18 cellular contexts compared by ENCODE assay signal in the genomic region with DNA sequence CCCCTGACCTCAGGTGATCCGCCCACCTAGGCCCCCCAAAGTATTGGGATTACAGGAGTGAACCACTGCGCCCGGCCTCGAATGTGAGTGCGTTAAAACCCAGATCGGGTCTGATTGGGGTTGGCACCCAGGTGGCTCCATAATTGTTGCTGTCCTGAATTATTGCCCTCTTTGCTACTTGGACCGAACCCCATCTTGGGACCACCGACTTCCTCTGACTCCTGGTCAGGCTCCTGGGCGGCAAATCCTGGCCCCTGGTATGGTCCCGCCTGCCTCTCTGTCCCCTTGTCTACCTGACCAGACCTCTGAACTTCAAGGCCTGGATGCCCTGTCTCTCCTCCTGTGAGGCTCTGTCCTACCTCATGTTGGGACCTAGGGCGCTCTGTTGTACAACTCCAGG. TPM values are rescaled to one million over a fixed set of nuclear protein-coding genes. Genes with fewer than 3 reads are reported as not detected.
DNase-seq lines count a peak whose midpoint lies in the region; ATAC-seq and TF ChIP-seq lines count a peak whose summit lies in the region.
"Had no signal": no experiment of that assay in that cellular context is flagged by ENCODE, and none has a peak within 500 bp of the region (broad histone marks: within the 10 kb centered on the region; RNA-seq: fewer than 3 reads in every experiment).

No MANE protein-coding gene starts in this region.

- H3K23me2 ChIP-seq in H9 (ENCODE audit: insufficient read length, low read depth, low read length, poor library complexity, severe bottlenecking) = peaks cover 4% of the 10 kb centered on the region

- H3K27me3 Mint-ChIP-seq in GM23338 (ENCODE audit: insufficient read depth, low read depth, poor library complexity) (peaks cover 2% of the 10 kb centered on the region), H9 (ENCODE audit: low read depth) (no peaks in the 10 kb centered on the region), endodermal cell (ENCODE audit: insufficient read depth) (no peaks in the 10 kb centered on the region)

- intact Hi-C loops in sigmoid colon (cut with DNase I) = no loop called here
- intact Hi-C loops in adrenal gland (cut with DNase I) = no loop called here

- H3K4me3 ChIP-seq in GM23338 = no peak overlapping the region
- H3K4me3 ChIP-seq in endodermal cell (ENCODE audit: low read length) = no peak overlapping the region
- H3K4me3 ChIP-seq in sigmoid colon = no peak overlapping the region
- H3K4me3 ChIP-seq in adrenal gland = no peak overlapping the region
- H3K4me3 ChIP-seq: GM23248 had no signal

- H4K5ac ChIP-seq in H9 (ENCODE audit: insufficient read length, low read depth, low read length) = no peak overlapping the region

- no peak overlapping the region for H2BK12ac ChIP-seq in H9 (ENCODE audit: insufficient read length, low read depth, low read length)

- H3K23ac ChIP-seq in H9 (ENCODE audit: insufficient read length, low read depth, low read length) = no peak overlapping the region

- no peak overlapping the region for H3K56ac ChIP-seq in H9 (ENCODE audit: insufficient read length, low read depth, low read length)

- H3K18ac ChIP-seq in H9 (ENCODE audit: insufficient read length, low read depth, low read length) = no peak overlapping the region

- no peak for TF ChIP-seq POLR2A in sigmoid colon (IDR thresholded peaks at IDR 0.05)
- TF ChIP-seq POLR2A in adrenal gland (IDR thresholded peaks at IDR 0.05) = no peak

- H3K4me1 Mint-ChIP-seq in GM23338 = peaks cover 36% of the 10 kb centered on the region
- H3K4me1 Mint-ChIP-seq in H9 = peaks cover 29 to 33% of the 10 kb centered on the region in 2 experiments
- peaks cover 12% of the 10 kb centered on the region for H3K4me1 Mint-ChIP-seq in endodermal cell
- H3K4me1 Mint-ChIP-seq: CD4-positive, alpha-beta memory T cell had no signal

- WGBS in H9 (ENCODE audit: extremely low coverage, insufficient read length, low lambda C conversion rate) = no CpG with 5 or more reads among the region's 11 CpGs
- whole genome bisulfite sequencing in endodermal cell (ENCODE audit: insufficient coverage in 1 of 2, insufficient read length in 1 of 2), 2 experiments = 81 to 88% methylated on average over 10 to 11 of the region's 11 CpGs
- 86 to 89% methylated on average over 11 of the region's 11 CpGs for WGBS in sigmoid colon, 2 donors
- 79 to 85% (median 82%) methylated on average over 10 to 11 of the region's 11 CpGs for WGBS in adrenal gland, 4 donors

- no peaks in the 10 kb centered on the region for H3K79me1 ChIP-seq in H9 (ENCODE audit: insufficient read depth, low read depth, low read length, poor library complexity, severe bottlenecking)

- H3F3A ChIP-seq in GM23338 (replicated peaks; ENCODE audit: low read depth) = peaks cover 31% of the 10 kb centered on the region

- no peak overlapping the region for H3K4ac ChIP-seq in H9 (ENCODE audit: low read depth, low read length)

- no peak for ATAC-seq in GM23338
- ATAC-seq: HCT116 had no signal

- no peak overlapping the region for H2BK20ac ChIP-seq in H9 (ENCODE audit: low read depth, low read length, poor library complexity, severe bottlenecking)

- H3K4me3 Mint-ChIP-seq in GM23338 (no peak overlapping the region; the same call in 2 of the 3 replicates), H9 (no peak overlapping the region), endodermal cell (no peak overlapping the region)
- H3K4me3 Mint-ChIP-seq: CD4-positive, alpha-beta memory T cell had no signal

- H2BK15ac ChIP-seq in H9 (ENCODE audit: low read depth, low read length) = no peak overlapping the region

- H2AK5ac ChIP-seq in H9 (ENCODE audit: insufficient read length, low read length) = no peak overlapping the region

- H3K9ac ChIP-seq in H9 (ENCODE audit: extremely low read depth, insufficient read length, low read length) = no peak overlapping the region
- H3K9ac ChIP-seq in endodermal cell (ENCODE audit: extremely low read depth, low read length, poor library complexity, severe bottlenecking) = no peak overlapping the region
- H3K9ac ChIP-seq: GM23248 had no signal

- H3K79me2 ChIP-seq in GM23338 (replicated peaks; ENCODE audit: insufficient read depth) (no peaks in the 10 kb centered on the region), H9 (ENCODE audit: insufficient read depth, low read length) (no peaks in the 10 kb centered on the region)

- DNase-seq in GM23338 (ENCODE audit: low spot score) = no peak
- DNase-seq in H9 = no peak
- peak; percentile 17 for DNase-seq in endodermal cell
- peak; percentile 38 for DNase-seq in sigmoid colon
- DNase-seq in adrenal gland = no peak
- no peak for DNase-seq in activated effector memory CD4-positive, alpha-beta T cell treated with anti-CD3 and anti-CD28 coated beads, Interleukin-2, amount 50 U/mL, for 16 hours
- no peak for DNase-seq in superior temporal gyrus (ENCODE audit: extremely low spot score)
- DNase-seq: C1 segment of cervical spinal cord; Calu3; CD4-positive, alpha-beta memory T cell; COR-L47; DMS153; DND-41; GM23248 had no signal

- TF ChIP-seq CTCF in GM23338 (conservative IDR thresholded peaks at IDR 0.05; ENCODE audit: low read depth in 2 of 2) = no peak
- no peak for TF ChIP-seq CTCF in H9 (conservative IDR thresholded peaks at IDR 0.05)
- no peak for TF ChIP-seq CTCF in endodermal cell (conservative IDR thresholded peaks at IDR 0.05)
- TF ChIP-seq CTCF in sigmoid colon (IDR thresholded peaks at IDR 0.05) = no peak
- TF ChIP-seq CTCF in adrenal gland (IDR thresholded peaks at IDR 0.05) = no peak

- H3K9me3 Mint-ChIP-seq in GM23338 (no peaks in the 10 kb centered on the region), H9 (no peaks in the 10 kb centered on the region), endodermal cell (no peaks in the 10 kb centered on the region)
- H3K9me3 Mint-ChIP-seq: CD4-positive, alpha-beta memory T cell had no signal

- H3K36me3 Mint-ChIP-seq in GM23338 (ENCODE audit: low read depth) (peaks cover 63% of the 10 kb centered on the region), H9 (ENCODE audit: insufficient read depth in 1 of 3, low read depth in 3 of 3) (peaks cover 31 to 47% (median 42%) of the 10 kb centered on the region in 3 experiments), endodermal cell (ENCODE audit: low read depth) (peaks cover 42% of the 10 kb centered on the region)
- H3K36me3 Mint-ChIP-seq: CD4-positive, alpha-beta memory T cell had no signal

- H3K27ac Mint-ChIP-seq in GM23338 = peak overlapping the region; percentile 24; the same call in 1 of the 2 replicates
- peak overlapping the region in 2 of 3 experiments; percentile 64 to 95; a peak in 2 of 7 replicates for H3K27ac Mint-ChIP-seq in H9
- no peak overlapping the region for H3K27ac Mint-ChIP-seq in endodermal cell
- H3K27ac Mint-ChIP-seq: CD4-positive, alpha-beta memory T cell had no signal

- H3K9me2 ChIP-seq in GM23338 (ENCODE audit: insufficient read depth) = no peaks in the 10 kb centered on the region

- H3K27ac ChIP-seq in GM23338 (ENCODE audit: low read depth) (no peak overlapping the region), H9 (ENCODE audit: insufficient read length, low read depth, low read length) (no peak overlapping the region), endodermal cell (ENCODE audit: low read depth, low read length) (no peak overlapping the region), sigmoid colon (no peak overlapping the region), adrenal gland (no peak overlapping the region)
- H3K27ac ChIP-seq: GM23248 had no signal

- H4K8ac ChIP-seq in H9 (replicated peaks; ENCODE audit: insufficient read length, low read depth, low read length) = no peak overlapping the region

- H3T11ph ChIP-seq in H9 (ENCODE audit: low read length) = no peak overlapping the region

- TF ChIP-seq EP300 in sigmoid colon (IDR thresholded peaks at IDR 0.05) = no peak

- no peak overlapping the region for H2BK120ac ChIP-seq in H9 (ENCODE audit: low read depth, low read length, poor library complexity, severe bottlenecking)

- H3K27me3 ChIP-seq in GM23338 (ENCODE audit: insufficient read depth) (no peaks in the 10 kb centered on the region), H9 (ENCODE audit: insufficient read depth, low read length) (no peaks in the 10 kb centered on the region), endodermal cell (ENCODE audit: control insufficient read depth, insufficient read depth, low read length, poor library complexity, severe bottlenecking) (no peaks in the 10 kb centered on the region), sigmoid colon (no peaks in the 10 kb centered on the region), adrenal gland (no peaks in the 10 kb centered on the region)

- peaks cover 42% of the 10 kb centered on the region for H3K4me1 ChIP-seq in GM23338 (ENCODE audit: insufficient read depth)
- peaks cover 4% of the 10 kb centered on the region; the same call in 1 of the 2 replicates for H3K4me1 ChIP-seq in H9 (ENCODE audit: insufficient read depth, low read length)
- no peaks in the 10 kb centered on the region for H3K4me1 ChIP-seq in endodermal cell (ENCODE audit: control insufficient read depth, insufficient read depth, low read length)
- H3K4me1 ChIP-seq in sigmoid colon = no peaks in the 10 kb centered on the region
- no peaks in the 10 kb centered on the region for H3K4me1 ChIP-seq in adrenal gland (replicated peaks in 1 of 2)

- H2BK5ac ChIP-seq in H9 (ENCODE audit: insufficient read length, low read length) = no peak overlapping the region

- no peak overlapping the region for H3K4me2 ChIP-seq in GM23338
- no peak overlapping the region for H3K4me2 ChIP-seq in H9 (ENCODE audit: insufficient read depth, insufficient read length, low read length)

- H3K36me3 ChIP-seq in GM23338 (ENCODE audit: insufficient read depth) (peaks cover 29% of the 10 kb centered on the region), endodermal cell (ENCODE audit: control insufficient read depth, insufficient read depth, low read length) (peaks cover 41% of the 10 kb centered on the region), sigmoid colon (no peaks in the 10 kb centered on the region), adrenal gland (replicated peaks in 1 of 2) (no peaks in the 10 kb centered on the region)

- no peak overlapping the region for H4K91ac ChIP-seq in H9 (ENCODE audit: insufficient read length, low read depth, low read length)

- H2AFZ ChIP-seq in GM23338 = no peak overlapping the region
- H2AFZ ChIP-seq in H9 (ENCODE audit: low read length) = no peak overlapping the region
- H2AFZ ChIP-seq: GM23248 had no signal

- no peak overlapping the region for H3K14ac ChIP-seq in H9 (ENCODE audit: insufficient read depth, low read length)

- no peaks in the 10 kb centered on the region for H3K9me3 ChIP-seq in H9 (ENCODE audit: control insufficient read depth, low read depth, low read length)
- no peaks in the 10 kb centered on the region for H3K9me3 ChIP-seq in endodermal cell (ENCODE audit: control insufficient read depth, low read length)
- no peaks in the 10 kb centered on the region for H3K9me3 ChIP-seq in sigmoid colon
- no peaks in the 10 kb centered on the region for H3K9me3 ChIP-seq in adrenal gland (replicated peaks in 1 of 3)

- H4K20me1 ChIP-seq in GM23338 (replicated peaks; ENCODE audit: insufficient read depth) = 0 out of 2 replicates have a peak, but pooled peaks cover 6% of the 10 kb centered on the region
- no peaks in the 10 kb centered on the region for H4K20me1 ChIP-seq in H9 (ENCODE audit: control insufficient read depth, insufficient read depth, insufficient read length)

RNA-seq across cellular contexts. Expression of a gene that starts 32.8 kb away (rescaled TPM):
- total RNA-seq in GM23338 (2014; rRNA removed; shearing (Covaris generic)) = 280 and 283 TPM in 2 replicates
- 509 and 628 TPM in 2 replicates for polyA plus RNA-seq in GM23338 (2016; fragmentation: Nextera tagmentation; extraction: Ambion mirVana)
- total RNA-seq in H9 (2021) = 422 and 423 TPM in 2 replicates
- total RNA-seq in endodermal cell = 100 to 1,000 TPM in 1 of 2 donors, 10 to 100 TPM in 1; 66.7 to 200 TPM
- polyA plus RNA-seq in endodermal cell (2013, experiment 1 of 2) = 29.5 TPM
- polyA plus RNA-seq in endodermal cell (2013, experiment 2 of 2) = 26.1 TPM
- total RNA-seq in sigmoid colon = under 1 TPM in 3 of 4 donors, not detected in 1; under 0.01 to 0.99 (median 0.27) TPM
- 1 to 10 TPM; 1.8 to 8.0 (median 2.8) TPM for polyA plus RNA-seq in sigmoid colon
- 1 to 10 TPM in 1 of 8 donors, under 1 TPM in 7; 0.30 to 1.1 (median 0.47) TPM for total RNA-seq in adrenal gland
- under 1 TPM; 0.16 to 0.48 (median 0.27) TPM for polyA plus RNA-seq in adrenal gland
- total RNA-seq: A172; A673; Calu3; CD4-positive, alpha-beta memory T cell had no signal
- polyA plus RNA-seq: BJ; CD4-positive, alpha-beta memory T cell had no signal

Comparison
In these comparisons a context has a peak if more than half of its experiments do, and no peak if none do; other contexts are left out.
1. DNase-seq: peak in endodermal cell (single experiment) and sigmoid colon (single experiment); none in GM23338 (single experiment), H9 (single experiment), adrenal gland (0 of 7), activated effector memory CD4-positive, alpha-beta T cell treated with anti-CD3 and anti-CD28 coated beads, Interleukin-2, amount 50 U/mL, for 16 hours (single experiment) and superior temporal gyrus (single experiment).
2. RNA of a gene that starts 32.8 kb away (total RNA-seq): 422 to 423 TPM in H9, 280 to 283 TPM in GM23338 and 66.7 to 200 TPM in endodermal cell; 0.30 to 1.1 TPM in adrenal gland and under 0.01 to 0.99 TPM in sigmoid colon; every median in the first group is over 10 times any median in the second.